ENCODE assay signal across 2 cellular contexts in genomic region chr10:80200687-80201086, GRCh38.
TF ChIP-seq lines count a peak whose summit lies in the region.

No MANE protein-coding gene starts in this region.

TF ChIP-seq in liver, 16 proteins besides CTCF, POLR2A, EP300 and RAD21 (continued from another document):
- TF ChIP-seq REST (IDR thresholded peaks at IDR 0.05) = no peak
- no peak for TF ChIP-seq HNF4G (IDR thresholded peaks at IDR 0.05)
- TF ChIP-seq MAX (IDR thresholded peaks at IDR 0.05) = no peak
- TF ChIP-seq EGR1 (IDR thresholded peaks at IDR 0.05; ENCODE audit: low read depth in 2 of 2) = no peak
- no peak for TF ChIP-seq YY1 (IDR thresholded peaks at IDR 0.05)
- no peak for TF ChIP-seq ZBTB33 (IDR thresholded peaks at IDR 0.05)
- TF ChIP-seq FOXA2 (IDR thresholded peaks at IDR 0.05) = no peak

TF ChIP-seq in HepG2, 621 proteins besides CTCF, POLR2A, EP300 and RAD21 (continued from another document):
- TF ChIP-seq PRDM15 (CRISPR knock-in tag; IDR thresholded peaks at IDR 0.05) = no peak
- no peak for TF ChIP-seq HMGXB4 (CRISPR knock-in tag; IDR thresholded peaks at IDR 0.05; ENCODE audit: borderline replicate concordance in 1 of 2, low read depth in 1 of 2)
- TF ChIP-seq NFE2L2 (IDR thresholded peaks at IDR 0.05; ENCODE audit: low read length) = no peak
- no peak for TF ChIP-seq PAX8 (CRISPR knock-in tag; IDR thresholded peaks at IDR 0.05; ENCODE audit: borderline replicate concordance)
- no peak for TF ChIP-seq ARNTL (CRISPR knock-in tag; IDR thresholded peaks at IDR 0.05)
- no peak for TF ChIP-seq ZNF160 (CRISPR knock-in tag; IDR thresholded peaks at IDR 0.05)
- no peak for TF ChIP-seq DDIT3 (CRISPR knock-in tag; IDR thresholded peaks at IDR 0.05)
- TF ChIP-seq ZNF264 (CRISPR knock-in tag; IDR thresholded peaks at IDR 0.05) = no peak
- no peak for TF ChIP-seq HNRNPUL1 (IDR thresholded peaks at IDR 0.05; ENCODE audit: low read depth, low read length)
- TF ChIP-seq SNAPC4 (CRISPR knock-in tag; IDR thresholded peaks at IDR 0.05) = no peak
- no peak for TF ChIP-seq SRSF4 (IDR thresholded peaks at IDR 0.05; ENCODE audit: low read depth, low read length, poor library complexity, severe bottlenecking)
